Comparison of ENCODE assay signal across 8 cellular contexts in the genomic region with DNA sequence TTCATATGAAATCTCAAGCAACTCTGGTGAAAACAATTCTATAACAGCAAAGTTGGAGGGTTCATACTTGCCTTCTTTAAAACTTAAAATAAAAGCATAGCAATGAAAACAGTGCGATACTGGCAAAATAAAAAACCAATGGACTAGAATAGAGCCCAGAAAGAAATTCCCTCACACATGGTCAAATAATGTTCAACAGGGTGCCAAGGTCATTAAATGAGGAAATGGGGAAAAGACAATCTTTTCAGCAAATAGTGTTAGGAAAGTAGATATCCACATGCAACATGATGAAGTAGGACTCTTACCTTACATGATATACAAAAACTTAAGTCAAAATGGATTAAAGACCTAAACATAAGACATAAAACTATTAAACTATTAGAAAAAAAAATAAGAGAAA.
"Had no signal": no experiment of that assay in that cellular context is flagged by ENCODE, and none has a peak within 500 bp of the region (broad histone marks: within the 10 kb centered on the region; RNA-seq: fewer than 3 reads in every experiment).

No MANE protein-coding gene starts in this region.

- H3K27ac ChIP-seq: HL-60 had no signal

- H3K4me1 ChIP-seq: HAP-1 had no signal

- H3K36me3 ChIP-seq: HAP-1 had no signal

- DNase-seq: GOT3, H7, HFFc6, IMR-90 had no signal

- FAIRE-seq: K562 had no signal

- H3K27ac Mint-ChIP-seq: HFFc6 had no signal

- H3K4me3 ChIP-seq: HAP-1, K562 had no signal

- H3K4me3 Mint-ChIP-seq: HFFc6 had no signal

- H3K9me3 ChIP-seq: HAP-1 had no signal

- ATAC-seq: HCT116, K562 had no signal
